8 cellular contexts compared by ENCODE assay signal in genomic region chr5:141604318-141604717, GRCh38. TPM values are rescaled to one million over a fixed set of nuclear protein-coding genes. Genes with fewer than 3 reads are reported as not detected.
DNase-seq lines count a peak whose midpoint lies in the region; ATAC-seq, FAIRE-seq and TF ChIP-seq lines count a peak whose summit lies in the region.

No MANE protein-coding gene starts in this region.

- H3K4me3 Mint-ChIP-seq in H9 (no peak overlapping the region), T-cell (peak overlapping the region; percentile 61 to 77 (median 73))

- H3K27ac ChIP-seq in A549 (peak overlapping the region in 1 of 2 experiments; percentile 31; a peak in 2 of 6 replicates), H9 (ENCODE audit: insufficient read length, low read depth, low read length) (no peak overlapping the region), trophoblast cell (ENCODE audit: low read depth, low read length) (no peak overlapping the region)

- H2BK120ac ChIP-seq in H9 (ENCODE audit: low read depth, low read length, poor library complexity, severe bottlenecking) (no peak overlapping the region), trophoblast cell (ENCODE audit: insufficient read depth, low read length, poor library complexity) (no peak overlapping the region)

- peak overlapping the region; percentile 59 for H3K4me2 ChIP-seq in A549
- no peak overlapping the region for H3K4me2 ChIP-seq in H9 (ENCODE audit: insufficient read depth, insufficient read length, low read length)
- no peak overlapping the region for H3K4me2 ChIP-seq in trophoblast cell (ENCODE audit: low read length)

- no peak overlapping the region for H4K5ac ChIP-seq in H9 (ENCODE audit: insufficient read length, low read depth, low read length)

- H3K27me3 ChIP-seq in H9 (ENCODE audit: insufficient read depth, low read length) (no peaks in the 10 kb centered on the region), trophoblast cell (ENCODE audit: insufficient read depth, low read length) (no peaks in the 10 kb centered on the region)

- H2BK15ac ChIP-seq in H9 (ENCODE audit: low read depth, low read length): no peak overlapping the region

- POLR2A ChIA-PET in A549 (lab: Yijun Ruan, JAX) (interaction anchor here (1.2 kb wide), 2 partner anchors 10 to 33 kb away, joined by 4 read pairs; partner anchors contain the start of genes HDAC3 and RELL2), T-cell (lab: Charles Lee) (interaction anchor here in 1 of 2 donors (0.7 kb wide), 1 partner anchor 13 kb away, joined by 3 read pairs; no protein-coding TSS in a partner anchor)

- H2AFZ ChIP-seq in H9 (ENCODE audit: low read length) (no peak overlapping the region), trophoblast cell (ENCODE audit: insufficient read depth, low read length, poor library complexity) (no peak overlapping the region)

- H3K23ac ChIP-seq in H9 (ENCODE audit: insufficient read length, low read depth, low read length) (no peak overlapping the region), trophoblast cell (ENCODE audit: low read length) (no peak overlapping the region)

- no peak overlapping the region for H3K18ac ChIP-seq in H9 (ENCODE audit: insufficient read length, low read depth, low read length)
- no peak overlapping the region for H3K18ac ChIP-seq in trophoblast cell (ENCODE audit: low read length)

- H3K36me3 Mint-ChIP-seq in H9 (ENCODE audit: insufficient read depth in 1 of 3, low read depth in 3 of 3): no peaks in the 10 kb centered on the region
- no peaks in the 10 kb centered on the region for H3K36me3 Mint-ChIP-seq in T-cell

- peak; percentile 80 to 92 for DNase-seq in A549 (ENCODE audit: low read depth in 1 of 2, low spot score in 1 of 2)
- peak; percentile 32 for DNase-seq in H9
- peak in 3 of 34 experiments; percentile 19 to 23 (median 20) for DNase-seq in T-cell
- DNase-seq in fibroblast of gingiva (ENCODE audit: low read depth): peak; percentile 91
- peak; percentile 85 to 91 for DNase-seq in trophoblast cell
- DNase-seq in G401 (ENCODE audit: low spot score): no peak
- no peak for DNase-seq in stimulated activated CD4-positive, alpha-beta T cell treated with anti-CD3 and anti-CD28 coated beads, Interleukin-2, amount 100 ng/mL, for 24 hours
- no peak for DNase-seq in Ammon's horn (ENCODE audit: low spot score)

- H2BK5ac ChIP-seq in H9 (ENCODE audit: insufficient read length, low read length): no peak overlapping the region
- no peak overlapping the region for H2BK5ac ChIP-seq in trophoblast cell (ENCODE audit: low read depth, low read length, poor library complexity)

- TF ChIP-seq POLR2A in A549 (IDR thresholded peaks at IDR 0.05; ENCODE audit: low read length): no peak

- H3K56ac ChIP-seq in H9 (ENCODE audit: insufficient read length, low read depth, low read length): no peak overlapping the region

- no peaks in the 10 kb centered on the region for H3K9me3 ChIP-seq in A549
- H3K9me3 ChIP-seq in H9 (ENCODE audit: control insufficient read depth, low read depth, low read length): no peaks in the 10 kb centered on the region
- H3K9me3 ChIP-seq in trophoblast cell (ENCODE audit: insufficient read depth, low read depth, low read length): no peaks in the 10 kb centered on the region

- H3K9me3 Mint-ChIP-seq in H9 (no peaks in the 10 kb centered on the region), T-cell (no peaks in the 10 kb centered on the region)

- no peak overlapping the region for H2AK5ac ChIP-seq in H9 (ENCODE audit: insufficient read length, low read length)
- no peak overlapping the region for H2AK5ac ChIP-seq in trophoblast cell (ENCODE audit: low read length)

- H3K23me2 ChIP-seq in H9 (ENCODE audit: insufficient read length, low read depth, low read length, poor library complexity, severe bottlenecking): no peaks in the 10 kb centered on the region

- H3K4me3 ChIP-seq in A549 (no peak overlapping the region), trophoblast cell (ENCODE audit: low read depth, low read length) (no peak overlapping the region)

- H4K12ac ChIP-seq in trophoblast cell (ENCODE audit: low read depth, low read length): no peak overlapping the region

- H2BK12ac ChIP-seq in H9 (ENCODE audit: insufficient read length, low read depth, low read length): no peak overlapping the region
- no peak overlapping the region for H2BK12ac ChIP-seq in trophoblast cell (ENCODE audit: low read length)

- no peaks in the 10 kb centered on the region for H4K20me1 ChIP-seq in H9 (ENCODE audit: control insufficient read depth, insufficient read depth, insufficient read length)

- TF ChIP-seq EP300 in A549 (IDR thresholded peaks at IDR 0.05): no peak

- H3K79me2 ChIP-seq in H9 (ENCODE audit: insufficient read depth, low read length) (peaks cover 17% of the 10 kb centered on the region; the same call in 1 of the 2 replicates), trophoblast cell (ENCODE audit: control insufficient read depth, insufficient read depth, low read length, poor library complexity) (peaks cover 5% of the 10 kb centered on the region)

- FAIRE-seq in A549 (lab: Jason Lieb, UNC): peak; percentile 51

- ATAC-seq in A549 (peak; percentile 95 to 98), T-cell (replicated peaks in 1 of 4) (peak in 3 of 4 experiments; percentile 24 to 36 (median 32))

- H3K4ac ChIP-seq in H9 (ENCODE audit: low read depth, low read length): no peak overlapping the region
- H3K4ac ChIP-seq in trophoblast cell (ENCODE audit: low read depth, low read length): no peak overlapping the region

- H3K27me3 Mint-ChIP-seq in H9 (ENCODE audit: low read depth): no peaks in the 10 kb centered on the region
- H3K27me3 Mint-ChIP-seq in T-cell: no peaks in the 10 kb centered on the region

- H3T11ph ChIP-seq in H9 (ENCODE audit: low read length): no peak overlapping the region

- H4K8ac ChIP-seq in H9 (replicated peaks; ENCODE audit: insufficient read length, low read depth, low read length) (no peak overlapping the region), trophoblast cell (ENCODE audit: low read depth, low read length) (no peak overlapping the region)

- no peaks in the 10 kb centered on the region for H3K79me1 ChIP-seq in H9 (ENCODE audit: insufficient read depth, low read depth, low read length, poor library complexity, severe bottlenecking)
- no peaks in the 10 kb centered on the region for H3K79me1 ChIP-seq in trophoblast cell (ENCODE audit: low read length)

- CTCF ChIA-PET in A549 (lab: Yijun Ruan, JAX): interaction anchor here (3.6 to 9.1 kb wide), 2 partner anchors 11 to 15 kb away, joined by 35 to 85 read pairs; partner anchors contain the start of gene DIAPH1
- CTCF ChIA-PET in T-cell (lab: Charles Lee): interaction anchor here (0.6 to 5.0 kb wide), 5 partner anchors 11 to 40 kb away, joined by 3 to 52 read pairs (median 6); partner anchors contain the start of gene DIAPH1 (in 1 of the 2)

- H3K27ac Mint-ChIP-seq in H9 (peak overlapping the region in 1 of 3 experiments; percentile 73; a peak in 2 of 7 replicates), T-cell (peak overlapping the region; percentile 93 to 98)

- in situ Hi-C loops in G401 (cut with HindIII; ENCODE audit: low sequenced_read_pairs): no loop called here

- 10% methylated on average over 3 of the region's 3 CpGs for WGBS in A549 (ENCODE audit: missing lambda C conversion rate)
- WGBS in H9 (ENCODE audit: extremely low coverage, insufficient read length, low lambda C conversion rate): no CpG with 5 or more reads among the region's 3 CpGs
- WGBS in trophoblast cell (ENCODE audit: extremely low coverage, insufficient coverage, insufficient read length): no CpG with 5 or more reads among the region's 3 CpGs

- peaks cover 49% of the 10 kb centered on the region for H3K4me1 ChIP-seq in A549
- H3K4me1 ChIP-seq in H9 (ENCODE audit: insufficient read depth, low read length): peaks cover 2% of the 10 kb centered on the region; the same call in 1 of the 2 replicates
- peaks cover 0 to 5% of the 10 kb centered on the region in 2 experiments for H3K4me1 ChIP-seq in trophoblast cell (ENCODE audit: control insufficient read depth in 1 of 2, insufficient read depth in 2 of 2, low read length in 2 of 2)

- H3K36me3 ChIP-seq in trophoblast cell (ENCODE audit: control insufficient read depth in 1 of 2, insufficient read depth in 2 of 2, low read length in 2 of 2): peaks cover 0 to 2% of the 10 kb centered on the region in 2 experiments

- no peak for TF ChIP-seq CTCF in A549 (IDR thresholded peaks at IDR 0.05)
- TF ChIP-seq CTCF in H9 (conservative IDR thresholded peaks at IDR 0.05): no peak

- no peak overlapping the region for H2BK20ac ChIP-seq in H9 (ENCODE audit: low read depth, low read length, poor library complexity, severe bottlenecking)

- TF ChIP-seq RAD21 in A549 (conservative IDR thresholded peaks at IDR 0.05 in 1 of 2, IDR thresholded peaks at IDR 0.05 in 1 of 2): no peak

- H3K14ac ChIP-seq in H9 (ENCODE audit: insufficient read depth, low read length): no peak overlapping the region
- no peak overlapping the region for H3K14ac ChIP-seq in trophoblast cell (ENCODE audit: low read length)

- no peak overlapping the region for H3K9ac ChIP-seq in H9 (ENCODE audit: extremely low read depth, insufficient read length, low read length)
- H3K9ac ChIP-seq in trophoblast cell (ENCODE audit: low read length): no peak overlapping the region

- peaks cover 6 to 11% of the 10 kb centered on the region in 2 experiments for H3K4me1 Mint-ChIP-seq in H9
- H3K4me1 Mint-ChIP-seq in T-cell: peaks cover 94 to 96% (median 94%) of the 10 kb centered on the region in 3 donors

- H4K91ac ChIP-seq in H9 (ENCODE audit: insufficient read length, low read depth, low read length) (no peak overlapping the region), trophoblast cell (ENCODE audit: low read depth, low read length) (no peak overlapping the region)

RNA-seq across cellular contexts. Expression of gene DIAPH1, which starts 14.5 kb away (rescaled TPM):
- 53.4 and 82.2 TPM in 2 replicates for polyA plus RNA-seq in A549 (2011; rRNA removed)
- 27.8 and 37.6 TPM in 2 replicates for polyA plus RNA-seq in A549 (2012; cell fraction: cytosol; rRNA removed)
- 183 and 188 TPM in 2 replicates for polyA plus RNA-seq in A549 (2012; cell fraction: nucleus; rRNA removed)
- 57.4 to 59.8 TPM (median 59.4 TPM) in 3 replicates for polyA plus RNA-seq in A549 (2017; fragmentation: RNase III; extraction: RNeasy Plus Mini Kit Qiagen cat#74134 plus additional on column Dnase treatment)
- 157 and 182 TPM in 2 replicates for polyA minus RNA-seq in A549 (2011; rRNA and poly(A)+ RNA removed)
- total RNA-seq in H9 (2021): 117 and 123 TPM in 2 replicates
- total RNA-seq in T-cell: 100 to 1,000 TPM; 190 to 271 (median 211) TPM
- polyA plus RNA-seq in trophoblast cell (2013): 94.3 and 97.6 TPM in 2 replicates
- 23.5 and 34.0 TPM in 2 replicates for total RNA-seq in G401 (2014; rRNA removed; shearing (Covaris generic))

RNA-seq across cellular contexts. Expression of gene HDAC3, which starts 32.3 kb away (rescaled TPM):
- polyA plus RNA-seq in A549 (2011; rRNA removed) (67.3 and 80.0 TPM in 2 replicates), A549 (2017; fragmentation: RNase III; extraction: RNeasy Plus Mini Kit Qiagen cat#74134 plus additional on column Dnase treatment) (51.1 to 56.9 TPM (median 51.7 TPM) in 3 replicates)
- polyA plus RNA-seq in A549 (2012; cell fraction: cytosol; rRNA removed): 69.5 and 84.1 TPM in 2 replicates
- 82.2 and 128 TPM in 2 replicates for polyA plus RNA-seq in A549 (2012; cell fraction: nucleus; rRNA removed)
- 67.7 and 68.1 TPM in 2 replicates for polyA minus RNA-seq in A549 (2011; rRNA and poly(A)+ RNA removed)
- total RNA-seq in H9 (2021) (98.3 and 98.5 TPM in 2 replicates), T-cell (10 to 100 TPM; 68.5 to 78.5 (median 73.8) TPM)
- polyA plus RNA-seq in trophoblast cell (2013): 53.3 and 54.0 TPM in 2 replicates
- total RNA-seq in G401 (2014; rRNA removed; shearing (Covaris generic)): 105 and 117 TPM in 2 replicates

RNA-seq across cellular contexts. Expression of gene RELL2, which starts 32.5 kb away (rescaled TPM):
- 2.8 and 3.6 TPM in 2 replicates for polyA plus RNA-seq in A549 (2011; rRNA removed)
- 4.7 and 4.9 TPM in 2 replicates for polyA plus RNA-seq in A549 (2012; cell fraction: cytosol; rRNA removed)
- 16.1 and 20.1 TPM in 2 replicates for polyA plus RNA-seq in A549 (2012; cell fraction: nucleus; rRNA removed)
- polyA plus RNA-seq in A549 (2017; fragmentation: RNase III; extraction: RNeasy Plus Mini Kit Qiagen cat#74134 plus additional on column Dnase treatment): 5.0 to 6.5 TPM (median 6.5 TPM) in 3 replicates
- 1.9 and 2.5 TPM in 2 replicates for polyA minus RNA-seq in A549 (2011; rRNA and poly(A)+ RNA removed)
- 9.8 and 11.1 TPM in 2 replicates for total RNA-seq in H9 (2021)
- total RNA-seq in T-cell: 10 to 100 TPM; 15.3 to 30.7 (median 26.0) TPM
- 2.5 and 3.0 TPM in 2 replicates for polyA plus RNA-seq in trophoblast cell (2013)
- total RNA-seq in G401 (2014; rRNA removed; shearing (Covaris generic)): 9.9 and 21.2 TPM in 2 replicates

RNA-seq across cellular contexts. Expression of gene FCHSD1, which starts 46.9 kb away (rescaled TPM):
- polyA plus RNA-seq in A549 (2011; rRNA removed) (11.0 and 12.2 TPM in 2 replicates), A549 (2017; fragmentation: RNase III; extraction: RNeasy Plus Mini Kit Qiagen cat#74134 plus additional on column Dnase treatment) (10.1 to 14.5 TPM (median 14.0 TPM) in 3 replicates)
- 9.2 and 9.7 TPM in 2 replicates for polyA plus RNA-seq in A549 (2012; cell fraction: cytosol; rRNA removed)
- polyA plus RNA-seq in A549 (2012; cell fraction: nucleus; rRNA removed): 87.6 and 92.1 TPM in 2 replicates
- 6.9 and 12.2 TPM in 2 replicates for polyA minus RNA-seq in A549 (2011; rRNA and poly(A)+ RNA removed)
- total RNA-seq in H9 (2021) (23.1 and 23.4 TPM in 2 replicates), T-cell (100 to 1,000 TPM in 3 of 5 donors, 10 to 100 TPM in 2; 68.5 to 103 (median 101) TPM)
- polyA plus RNA-seq in trophoblast cell (2013): 18.2 and 18.6 TPM in 2 replicates
- 8.8 and 17.7 TPM in 2 replicates for total RNA-seq in G401 (2014; rRNA removed; shearing (Covaris generic))

Comparison
In these comparisons a context has a peak if more than half of its experiments do, and no peak if none do; other contexts are left out.
1. DNase-seq: peak in A549 (2 of 2), H9 (single experiment), fibroblast of gingiva (single experiment) and trophoblast cell (2 of 2); none in G401 (single experiment), stimulated activated CD4-positive, alpha-beta T cell treated with anti-CD3 and anti-CD28 coated beads, Interleukin-2, amount 100 ng/mL, for 24 hours (0 of 2) and Ammon's horn (single experiment).
2. H3K4me3 Mint-ChIP-seq: peak in T-cell (3 of 3); none in H9 (0 of 2).